In genomic region chr2:190097115-190097514, GRCh38 we compare ENCODE assay signal across 36 cellular contexts. TPM values are rescaled to one million over a fixed set of nuclear protein-coding genes. Genes with fewer than 3 reads are reported as not detected.
"Had no signal": no experiment of that assay in that cellular context is flagged by ENCODE, and none has a peak within 500 bp of the region (broad histone marks: within the 10 kb centered on the region; RNA-seq: fewer than 3 reads in every experiment).

No MANE protein-coding gene starts in this region.

- H3K9me3 ChIP-seq: adrenal gland, ascending aorta, body of pancreas had no signal

- H3K36me3 ChIP-seq: adrenal gland, ascending aorta, brain microvascular endothelial cell, breast epithelium, cardiac muscle cell had no signal

- H3K27me3 ChIP-seq: adrenal gland, ascending aorta, body of pancreas, brain microvascular endothelial cell, breast epithelium, cardiac muscle cell had no signal

- FAIRE-seq: astrocyte, bronchial epithelial cell had no signal

- ATAC-seq: activated naive CD4-positive, alpha-beta T cell treated with anti-CD3 and anti-CD28 coated beads, Interleukin-2, amount 50 U/mL, for 72 hours; activated naive CD8-positive, alpha-beta T cell treated with anti-CD3 and anti-CD28 coated beads, Interleukin-2, amount 50 U/mL, for 24 hours; activated T-cell treated with anti-CD3 and anti-CD28 coated beads, Interleukin-2, amount 50 U/mL, for 4 hours; activated T-cell treated with anti-CD3 and anti-CD28 coated beads, Interleukin-2, amount 50 U/mL, for 72 hours; activated T-helper 17 cell treated with anti-CD3 and anti-CD28 coated beads, Interleukin-2, amount 50 U/mL, for 72 hours; body of pancreas had no signal

- DNase-seq: activated effector memory CD4-positive, alpha-beta T cell treated with anti-CD3 and anti-CD28 coated beads, Interleukin-2, amount 50 U/mL, for 16 hours; activated effector memory CD4-positive, alpha-beta T cell treated with Interleukin-2 at 50 U/mL for 16 hours; activated gamma-delta T cell; activated gamma-delta T cell treated with Interleukin-2 at 50 U/mL for 16 hours; activated naive CD4-positive, alpha-beta T cell; activated naive CD4-positive, alpha-beta T cell treated with anti-CD3 and anti-CD28 coated beads for 36 hours; activated naive CD4-positive, alpha-beta T cell treated with anti-CD3 and anti-CD28 coated beads, Interleukin-2, amount 10 ng/mL, durations not matched to agents 7 days and 5 days; activated naive CD4-positive, alpha-beta T cell treated with anti-CD3 and anti-CD28 coated beads, Interleukin-2, amount 50 U/mL, for 16 hours; activated naive CD4-positive, alpha-beta T cell treated with Interleukin-2 at 50 U/mL for 16 hours; activated naive CD8-positive, alpha-beta T cell treated with anti-CD3 and anti-CD28 coated beads for 36 hours; activated naive CD8-positive, alpha-beta T cell treated with anti-CD3 and anti-CD28 coated beads, Interleukin-2, amount 10 ng/mL, durations not matched to agents 7 days and 5 days; activated naive CD8-positive, alpha-beta T cell treated with anti-CD3 and anti-CD28 coated beads, Interleukin-2, amount 50 U/mL, for 24 hours; activated T-cell treated with anti-CD3 and anti-CD28 coated beads, Interleukin-2, amount 50 U/mL, for 1 hour; activated T-cell treated with anti-CD3 and anti-CD28 coated beads, Interleukin-2, amount 50 U/mL, for 24 hours; activated T-cell treated with anti-CD3 and anti-CD28 coated beads, Interleukin-2, amount 50 U/mL, for 4 hours; activated T-cell treated with anti-CD3 and anti-CD28 coated beads, Interleukin-2, amount 50 U/mL, for 48 hours; activated T-cell treated with anti-CD3 and anti-CD28 coated beads, Interleukin-2, amount 50 U/mL, for 72 hours; adrenal gland; amniotic stem cell; amygdala; anterior cingulate cortex; aorta; body of pancreas; brain microvascular endothelial cell; caudate nucleus; central memory CD4-positive, alpha-beta T cell; cerebellar nuclear complex had no signal

- H3K4me3 ChIP-seq: adrenal gland, ascending aorta, body of pancreas, breast epithelium, cardiac muscle cell had no signal

- H3K27ac ChIP-seq: adrenal gland, ascending aorta, body of pancreas, brain microvascular endothelial cell, breast epithelium, cardiac muscle cell had no signal

- H3K4me1 ChIP-seq: ascending aorta, body of pancreas, breast epithelium had no signal

RNA-seq across cellular contexts. Expression of gene MSTN, which starts 34.6 kb away (rescaled TPM):
- total RNA-seq: activated naive CD4-positive, alpha-beta T cell treated with anti-CD3 and anti-CD28 coated beads for 36 hours; activated naive CD4-positive, alpha-beta T cell treated with anti-CD3 and anti-CD28 coated beads, Interleukin-2, amount 50 U/mL, for 72 hours; activated naive CD8-positive, alpha-beta T cell treated with anti-CD3 and anti-CD28 coated beads for 36 hours; activated naive CD8-positive, alpha-beta T cell treated with anti-CD3 and anti-CD28 coated beads, Interleukin-2, amount 10 ng/mL, durations not matched to agents 7 days and 5 days; activated T-cell treated with anti-CD3 and anti-CD28 coated beads, Interleukin-2, amount 50 U/mL, for 4 hours; activated T-cell treated with anti-CD3 and anti-CD28 coated beads, Interleukin-2, amount 50 U/mL, for 72 hours; activated T-helper 1 cell treated with anti-CD3 and anti-CD28 coated beads, Interleukin-12 subunit alpha, Interleukin-12 subunit beta, Interleukin-2, Interleukin-4 antibody, amounts not matched to agents 30 ng/mL and 10 ng/mL and 1 ng/mL, durations not matched to agents 14 hours and 24 hours and 36 hours; activated T-helper 2 cell treated with anti-CD3 and anti-CD28 coated beads, Interferon-gamma antibody, Interleukin-2, Interleukin-4, amounts not matched to agents 10 μg/mL and 5 μg/mL and 100 μg/mL, durations not matched to agents 14 hours and 24 hours and 36 hours; ascending aorta; astrocyte; body of pancreas; bronchial epithelial cell had no signal
- polyA plus RNA-seq: cardiac muscle cell had no signal
